1 cellular context compared by ENCODE assay signal in the genomic region with DNA sequence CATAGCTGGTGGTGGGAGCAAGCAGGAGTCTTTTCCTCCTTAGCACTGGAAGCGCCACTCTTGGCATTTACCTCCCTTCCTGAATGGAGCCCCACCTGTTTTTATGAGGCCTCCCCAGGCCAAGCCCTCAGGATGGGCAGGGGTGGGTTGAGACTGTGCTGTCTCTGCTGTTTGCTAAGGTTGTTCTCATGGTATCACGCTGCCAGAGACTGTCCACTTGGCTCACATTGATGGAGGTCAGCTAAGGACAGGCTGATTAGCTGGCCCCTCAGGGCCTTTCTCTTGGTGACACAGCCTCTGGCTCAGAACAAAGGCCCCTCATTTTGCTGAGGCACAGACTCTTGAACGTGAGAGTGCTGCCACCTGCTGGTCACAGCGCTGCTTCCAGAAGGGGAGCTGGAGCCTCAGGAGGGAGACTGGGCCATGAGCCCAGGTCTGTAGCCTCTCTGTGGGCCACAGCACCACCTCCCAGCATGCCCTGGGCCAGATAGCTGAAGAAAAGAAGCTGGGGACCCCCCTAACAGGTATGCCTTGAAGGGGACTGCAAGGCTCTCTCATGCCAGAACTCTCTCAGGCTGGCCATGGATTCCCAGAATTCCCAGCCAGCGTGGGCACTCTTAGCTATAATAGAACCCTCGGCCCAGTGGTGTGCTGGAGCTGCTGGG.
TF ChIP-seq lines count a peak whose summit lies in the region.

No MANE protein-coding gene starts in this region.

TF ChIP-seq in GM12878, 131 proteins besides CTCF, POLR2A, EP300 and RAD21 (continued from another document and continues in another):
- TF ChIP-seq, protein P1, sequence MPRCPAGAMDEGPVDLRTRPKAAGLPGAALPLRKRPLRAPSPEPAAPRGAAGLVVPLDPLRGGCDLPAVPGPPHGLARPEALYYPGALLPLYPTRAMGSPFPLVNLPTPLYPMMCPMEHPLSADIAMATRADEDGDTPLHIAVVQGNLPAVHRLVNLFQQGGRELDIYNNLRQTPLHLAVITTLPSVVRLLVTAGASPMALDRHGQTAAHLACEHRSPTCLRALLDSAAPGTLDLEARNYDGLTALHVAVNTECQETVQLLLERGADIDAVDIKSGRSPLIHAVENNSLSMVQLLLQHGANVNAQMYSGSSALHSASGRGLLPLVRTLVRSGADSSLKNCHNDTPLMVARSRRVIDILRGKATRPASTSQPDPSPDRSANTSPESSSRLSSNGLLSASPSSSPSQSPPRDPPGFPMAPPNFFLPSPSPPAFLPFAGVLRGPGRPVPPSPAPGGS (IDR thresholded peaks at IDR 0.05; ENCODE audit: borderline replicate concordance, insufficient read depth, low read depth, low read length, poor library complexity, severe bottlenecking) = no peak
- peak; percentile 98 for TF ChIP-seq SMC3 (IDR thresholded peaks at IDR 0.05; ENCODE audit: borderline replicate concordance, low read length)
- TF ChIP-seq, protein P2, sequence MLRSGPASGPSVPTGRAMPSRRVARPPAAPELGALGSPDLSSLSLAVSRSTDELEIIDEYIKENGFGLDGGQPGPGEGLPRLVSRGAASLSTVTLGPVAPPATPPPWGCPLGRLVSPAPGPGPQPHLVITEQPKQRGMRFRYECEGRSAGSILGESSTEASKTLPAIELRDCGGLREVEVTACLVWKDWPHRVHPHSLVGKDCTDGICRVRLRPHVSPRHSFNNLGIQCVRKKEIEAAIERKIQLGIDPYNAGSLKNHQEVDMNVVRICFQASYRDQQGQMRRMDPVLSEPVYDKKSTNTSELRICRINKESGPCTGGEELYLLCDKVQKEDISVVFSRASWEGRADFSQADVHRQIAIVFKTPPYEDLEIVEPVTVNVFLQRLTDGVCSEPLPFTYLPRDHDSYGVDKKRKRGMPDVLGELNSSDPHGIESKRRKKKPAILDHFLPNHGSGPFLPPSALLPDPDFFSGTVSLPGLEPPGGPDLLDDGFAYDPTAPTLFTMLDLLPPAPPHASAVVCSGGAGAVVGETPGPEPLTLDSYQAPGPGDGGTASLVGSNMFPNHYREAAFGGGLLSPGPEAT (IDR thresholded peaks at IDR 0.05; ENCODE audit: low read depth) = no peak
- no peak for TF ChIP-seq TCF7 (IDR thresholded peaks at IDR 0.05; ENCODE audit: borderline replicate concordance)
- TF ChIP-seq, protein P3, sequence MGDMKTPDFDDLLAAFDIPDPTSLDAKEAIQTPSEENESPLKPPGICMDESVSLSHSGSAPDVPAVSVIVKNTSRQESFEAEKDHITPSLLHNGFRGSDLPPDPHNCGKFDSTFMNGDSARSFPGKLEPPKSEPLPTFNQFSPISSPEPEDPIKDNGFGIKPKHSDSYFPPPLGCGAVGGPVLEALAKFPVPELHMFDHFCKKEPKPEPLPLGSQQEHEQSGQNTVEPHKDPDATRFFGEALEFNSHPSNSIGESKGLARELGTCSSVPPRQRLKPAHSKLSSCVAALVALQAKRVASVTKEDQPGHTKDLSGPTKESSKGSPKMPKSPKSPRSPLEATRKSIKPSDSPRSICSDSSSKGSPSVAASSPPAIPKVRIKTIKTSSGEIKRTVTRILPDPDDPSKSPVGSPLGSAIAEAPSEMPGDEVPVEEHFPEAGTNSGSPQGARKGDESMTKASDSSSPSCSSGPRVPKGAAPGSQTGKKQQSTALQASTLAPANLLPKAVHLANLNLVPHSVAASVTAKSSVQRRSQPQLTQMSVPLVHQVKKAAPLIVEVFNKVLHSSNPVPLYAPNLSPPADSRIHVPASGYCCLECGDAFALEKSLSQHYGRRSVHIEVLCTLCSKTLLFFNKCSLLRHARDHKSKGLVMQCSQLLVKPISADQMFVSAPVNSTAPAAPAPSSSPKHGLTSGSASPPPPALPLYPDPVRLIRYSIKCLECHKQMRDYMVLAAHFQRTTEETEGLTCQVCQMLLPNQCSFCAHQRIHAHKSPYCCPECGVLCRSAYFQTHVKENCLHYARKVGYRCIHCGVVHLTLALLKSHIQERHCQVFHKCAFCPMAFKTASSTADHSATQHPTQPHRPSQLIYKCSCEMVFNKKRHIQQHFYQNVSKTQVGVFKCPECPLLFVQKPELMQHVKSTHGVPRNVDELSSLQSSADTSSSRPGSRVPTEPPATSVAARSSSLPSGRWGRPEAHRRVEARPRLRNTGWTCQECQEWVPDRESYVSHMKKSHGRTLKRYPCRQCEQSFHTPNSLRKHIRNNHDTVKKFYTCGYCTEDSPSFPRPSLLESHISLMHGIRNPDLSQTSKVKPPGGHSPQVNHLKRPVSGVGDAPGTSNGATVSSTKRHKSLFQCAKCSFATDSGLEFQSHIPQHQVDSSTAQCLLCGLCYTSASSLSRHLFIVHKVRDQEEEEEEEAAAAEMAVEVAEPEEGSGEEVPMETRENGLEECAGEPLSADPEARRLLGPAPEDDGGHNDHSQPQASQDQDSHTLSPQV (IDR thresholded peaks at IDR 0.05) = no peak
- no peak for TF ChIP-seq MTA3 (IDR thresholded peaks at IDR 0.05; ENCODE audit: borderline replicate concordance, low read length)
- no peak for TF ChIP-seq LARP7 (IDR thresholded peaks at IDR 0.05)
- TF ChIP-seq TCF3 (IDR thresholded peaks at IDR 0.05; ENCODE audit: borderline replicate concordance, insufficient read depth, low read depth, low read length) = no peak
- TF ChIP-seq TARDBP (IDR thresholded peaks at IDR 0.05; ENCODE audit: borderline replicate concordance) = no peak
- TF ChIP-seq, protein P4, sequence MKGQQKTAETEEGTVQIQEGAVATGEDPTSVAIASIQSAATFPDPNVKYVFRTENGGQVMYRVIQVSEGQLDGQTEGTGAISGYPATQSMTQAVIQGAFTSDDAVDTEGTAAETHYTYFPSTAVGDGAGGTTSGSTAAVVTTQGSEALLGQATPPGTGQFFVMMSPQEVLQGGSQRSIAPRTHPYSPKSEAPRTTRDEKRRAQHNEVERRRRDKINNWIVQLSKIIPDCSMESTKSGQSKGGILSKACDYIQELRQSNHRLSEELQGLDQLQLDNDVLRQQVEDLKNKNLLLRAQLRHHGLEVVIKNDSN (IDR thresholded peaks at IDR 0.05; ENCODE audit: borderline replicate concordance, extremely low read length, insufficient read depth, low read depth, low read length) = no peak
- TF ChIP-seq EZH2 (IDR thresholded peaks at IDR 0.05; ENCODE audit: borderline replicate concordance, control insufficient read depth, low read depth, low read length) = no peak
- TF ChIP-seq SMAD1 (IDR thresholded peaks at IDR 0.05; ENCODE audit: low read depth, partially characterized antibody) = no peak
- TF ChIP-seq, protein P5, sequence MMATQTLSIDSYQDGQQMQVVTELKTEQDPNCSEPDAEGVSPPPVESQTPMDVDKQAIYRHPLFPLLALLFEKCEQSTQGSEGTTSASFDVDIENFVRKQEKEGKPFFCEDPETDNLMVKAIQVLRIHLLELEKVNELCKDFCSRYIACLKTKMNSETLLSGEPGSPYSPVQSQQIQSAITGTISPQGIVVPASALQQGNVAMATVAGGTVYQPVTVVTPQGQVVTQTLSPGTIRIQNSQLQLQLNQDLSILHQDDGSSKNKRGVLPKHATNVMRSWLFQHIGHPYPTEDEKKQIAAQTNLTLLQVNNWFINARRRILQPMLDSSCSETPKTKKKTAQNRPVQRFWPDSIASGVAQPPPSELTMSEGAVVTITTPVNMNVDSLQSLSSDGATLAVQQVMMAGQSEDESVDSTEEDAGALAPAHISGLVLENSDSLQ (IDR thresholded peaks at IDR 0.05) = no peak
- no peak for TF ChIP-seq NBN (IDR thresholded peaks at IDR 0.05)
- TF ChIP-seq YY1 (IDR thresholded peaks at IDR 0.05; ENCODE audit: low read depth, low read length) = peak; percentile 78
- no peak for TF ChIP-seq RBBP5 (conservative IDR thresholded peaks at IDR 0.05)
- TF ChIP-seq SP1 (IDR thresholded peaks at IDR 0.05; ENCODE audit: low read depth, low read length) = no peak
- no peak for TF ChIP-seq JUND (IDR thresholded peaks at IDR 0.05; ENCODE audit: low read depth, low read length)
- TF ChIP-seq, protein P6, sequence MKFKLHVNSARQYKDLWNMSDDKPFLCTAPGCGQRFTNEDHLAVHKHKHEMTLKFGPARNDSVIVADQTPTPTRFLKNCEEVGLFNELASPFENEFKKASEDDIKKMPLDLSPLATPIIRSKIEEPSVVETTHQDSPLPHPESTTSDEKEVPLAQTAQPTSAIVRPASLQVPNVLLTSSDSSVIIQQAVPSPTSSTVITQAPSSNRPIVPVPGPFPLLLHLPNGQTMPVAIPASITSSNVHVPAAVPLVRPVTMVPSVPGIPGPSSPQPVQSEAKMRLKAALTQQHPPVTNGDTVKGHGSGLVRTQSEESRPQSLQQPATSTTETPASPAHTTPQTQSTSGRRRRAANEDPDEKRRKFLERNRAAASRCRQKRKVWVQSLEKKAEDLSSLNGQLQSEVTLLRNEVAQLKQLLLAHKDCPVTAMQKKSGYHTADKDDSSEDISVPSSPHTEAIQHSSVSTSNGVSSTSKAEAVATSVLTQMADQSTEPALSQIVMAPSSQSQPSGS (IDR thresholded peaks at IDR 0.05; ENCODE audit: low read length) = no peak
- TF ChIP-seq, protein P7, sequence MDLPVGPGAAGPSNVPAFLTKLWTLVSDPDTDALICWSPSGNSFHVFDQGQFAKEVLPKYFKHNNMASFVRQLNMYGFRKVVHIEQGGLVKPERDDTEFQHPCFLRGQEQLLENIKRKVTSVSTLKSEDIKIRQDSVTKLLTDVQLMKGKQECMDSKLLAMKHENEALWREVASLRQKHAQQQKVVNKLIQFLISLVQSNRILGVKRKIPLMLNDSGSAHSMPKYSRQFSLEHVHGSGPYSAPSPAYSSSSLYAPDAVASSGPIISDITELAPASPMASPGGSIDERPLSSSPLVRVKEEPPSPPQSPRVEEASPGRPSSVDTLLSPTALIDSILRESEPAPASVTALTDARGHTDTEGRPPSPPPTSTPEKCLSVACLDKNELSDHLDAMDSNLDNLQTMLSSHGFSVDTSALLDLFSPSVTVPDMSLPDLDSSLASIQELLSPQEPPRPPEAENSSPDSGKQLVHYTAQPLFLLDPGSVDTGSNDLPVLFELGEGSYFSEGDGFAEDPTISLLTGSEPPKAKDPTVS (IDR thresholded peaks at IDR 0.05; ENCODE audit: low read depth, low read length) = no peak
- TF ChIP-seq, protein P8, sequence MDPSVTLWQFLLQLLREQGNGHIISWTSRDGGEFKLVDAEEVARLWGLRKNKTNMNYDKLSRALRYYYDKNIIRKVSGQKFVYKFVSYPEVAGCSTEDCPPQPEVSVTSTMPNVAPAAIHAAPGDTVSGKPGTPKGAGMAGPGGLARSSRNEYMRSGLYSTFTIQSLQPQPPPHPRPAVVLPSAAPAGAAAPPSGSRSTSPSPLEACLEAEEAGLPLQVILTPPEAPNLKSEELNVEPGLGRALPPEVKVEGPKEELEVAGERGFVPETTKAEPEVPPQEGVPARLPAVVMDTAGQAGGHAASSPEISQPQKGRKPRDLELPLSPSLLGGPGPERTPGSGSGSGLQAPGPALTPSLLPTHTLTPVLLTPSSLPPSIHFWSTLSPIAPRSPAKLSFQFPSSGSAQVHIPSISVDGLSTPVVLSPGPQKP (IDR thresholded peaks at IDR 0.05; ENCODE audit: low read depth, low read length) = no peak
- TF ChIP-seq BACH1 (IDR thresholded peaks at IDR 0.05; ENCODE audit: borderline replicate concordance) = no peak
- TF ChIP-seq IKZF1 (conservative IDR thresholded peaks at IDR 0.05) = peak; percentile 43; the same call in 1 of the 2 replicates
- TF ChIP-seq SIN3A (IDR thresholded peaks at IDR 0.05; ENCODE audit: low read depth, low read length) = no peak
- TF ChIP-seq HDAC2 (IDR thresholded peaks at IDR 0.05) = no peak
- TF ChIP-seq MXI1 (IDR thresholded peaks at IDR 0.05; ENCODE audit: low read depth, low read length) = 0 out of 2 replicates have a peak, but pooled peaks have one; percentile 25
- TF ChIP-seq, protein P9, sequence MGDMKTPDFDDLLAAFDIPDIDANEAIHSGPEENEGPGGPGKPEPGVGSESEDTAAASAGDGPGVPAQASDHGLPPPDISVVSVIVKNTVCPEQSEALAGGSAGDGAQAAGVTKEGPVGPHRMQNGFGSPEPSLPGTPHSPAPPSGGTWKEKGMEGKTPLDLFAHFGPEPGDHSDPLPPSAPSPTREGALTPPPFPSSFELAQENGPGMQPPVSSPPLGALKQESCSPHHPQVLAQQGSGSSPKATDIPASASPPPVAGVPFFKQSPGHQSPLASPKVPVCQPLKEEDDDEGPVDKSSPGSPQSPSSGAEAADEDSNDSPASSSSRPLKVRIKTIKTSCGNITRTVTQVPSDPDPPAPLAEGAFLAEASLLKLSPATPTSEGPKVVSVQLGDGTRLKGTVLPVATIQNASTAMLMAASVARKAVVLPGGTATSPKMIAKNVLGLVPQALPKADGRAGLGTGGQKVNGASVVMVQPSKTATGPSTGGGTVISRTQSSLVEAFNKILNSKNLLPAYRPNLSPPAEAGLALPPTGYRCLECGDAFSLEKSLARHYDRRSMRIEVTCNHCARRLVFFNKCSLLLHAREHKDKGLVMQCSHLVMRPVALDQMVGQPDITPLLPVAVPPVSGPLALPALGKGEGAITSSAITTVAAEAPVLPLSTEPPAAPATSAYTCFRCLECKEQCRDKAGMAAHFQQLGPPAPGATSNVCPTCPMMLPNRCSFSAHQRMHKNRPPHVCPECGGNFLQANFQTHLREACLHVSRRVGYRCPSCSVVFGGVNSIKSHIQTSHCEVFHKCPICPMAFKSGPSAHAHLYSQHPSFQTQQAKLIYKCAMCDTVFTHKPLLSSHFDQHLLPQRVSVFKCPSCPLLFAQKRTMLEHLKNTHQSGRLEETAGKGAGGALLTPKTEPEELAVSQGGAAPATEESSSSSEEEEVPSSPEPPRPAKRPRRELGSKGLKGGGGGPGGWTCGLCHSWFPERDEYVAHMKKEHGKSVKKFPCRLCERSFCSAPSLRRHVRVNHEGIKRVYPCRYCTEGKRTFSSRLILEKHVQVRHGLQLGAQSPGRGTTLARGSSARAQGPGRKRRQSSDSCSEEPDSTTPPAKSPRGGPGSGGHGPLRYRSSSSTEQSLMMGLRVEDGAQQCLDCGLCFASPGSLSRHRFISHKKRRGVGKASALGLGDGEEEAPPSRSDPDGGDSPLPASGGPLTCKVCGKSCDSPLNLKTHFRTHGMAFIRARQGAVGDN (IDR thresholded peaks at IDR 0.05) = 0 out of 2 replicates have a peak, but pooled peaks have one; percentile 15
- TF ChIP-seq NR2C2 (IDR thresholded peaks at IDR 0.05; ENCODE audit: borderline replicate concordance, control insufficient read depth, insufficient read length, low read depth) = no peak
- TF ChIP-seq NFXL1 (IDR thresholded peaks at IDR 0.05; ENCODE audit: borderline replicate concordance) = no peak
- TF ChIP-seq SPI1 (IDR thresholded peaks at IDR 0.05; ENCODE audit: borderline replicate concordance, insufficient read depth, low read depth, low read length) = no peak
- no peak for TF ChIP-seq EED (IDR thresholded peaks at IDR 0.05; ENCODE audit: low read depth)
- no peak for TF ChIP-seq ZNF274 (IDR thresholded peaks at IDR 0.05; ENCODE audit: insufficient read depth, insufficient read length)
- no peak for TF ChIP-seq MYB (IDR thresholded peaks at IDR 0.05; ENCODE audit: borderline replicate concordance, low read depth, low read length)
